Comparison of ENCODE assay signal across 21 cellular contexts in the genomic region with DNA sequence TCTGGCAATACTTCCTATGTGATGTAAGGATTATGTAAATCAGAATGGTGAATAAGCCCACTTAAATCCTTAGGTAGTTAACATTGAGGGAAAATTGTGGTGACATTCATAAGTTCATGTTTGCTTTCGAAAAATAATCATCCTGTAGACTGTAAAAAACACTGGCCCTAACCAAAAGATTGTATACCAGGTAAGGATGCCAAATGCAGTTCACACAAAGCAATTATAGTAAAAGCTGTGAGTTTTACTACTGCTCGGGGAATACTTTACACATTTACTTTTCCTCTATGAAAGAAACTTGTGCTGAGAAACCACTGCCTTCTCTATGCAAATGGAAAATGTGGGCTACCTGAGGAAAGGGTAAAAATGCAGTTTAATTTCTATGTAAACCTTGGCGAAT.
"Had no signal": no experiment of that assay in that cellular context is flagged by ENCODE, and none has a peak within 500 bp of the region (broad histone marks: within the 10 kb centered on the region; RNA-seq: fewer than 3 reads in every experiment).

No MANE protein-coding gene starts in this region.

- H3K36me3 ChIP-seq: colonic mucosa, esophagus squamous epithelium, gastrocnemius medialis, heart right ventricle, left lung, lower lobe of right lung had no signal

- H3K27me3 Mint-ChIP-seq: dendritic cell treated with granulocyte-macrophage colony-stimulating factor and Interleukin-4, amounts not matched to agents 40 ng/mL and 50 ng/mL, for 4 days; effector memory CD8-positive, alpha-beta T cell had no signal

- H3K4me1 ChIP-seq: colonic mucosa, esophagus squamous epithelium, gastrocnemius medialis, heart right ventricle, left lung, lower lobe of right lung had no signal

- DNase-seq: colonic mucosa; cortex of kidney; effector CD8-positive, alpha-beta T cell; effector memory CD8-positive, alpha-beta T cell; endodermal cell; erythroblast; esophagus squamous epithelium; foreskin melanocyte; gastrocnemius medialis; glutamatergic neuron; head of caudate nucleus; heart right ventricle; hippocampal formation; left lung; left ventricle myocardium superior; lower lobe of right lung; mucosa of descending colon had no signal

- H3K27me3 ChIP-seq: colonic mucosa, esophagus squamous epithelium, gastrocnemius medialis, heart right ventricle, left lung had no signal

- H3K4me3 ChIP-seq: colonic mucosa, esophagus squamous epithelium, gastrocnemius medialis, heart right ventricle, left lung, lower lobe of right lung, mucosa of descending colon had no signal

- H3K27ac Mint-ChIP-seq: dendritic cell treated with granulocyte-macrophage colony-stimulating factor and Interleukin-4, amounts not matched to agents 40 ng/mL and 50 ng/mL, for 4 days; effector memory CD8-positive, alpha-beta T cell; endodermal cell; mesothelial cell of epicardium had no signal

- H3K27ac ChIP-seq: colonic mucosa, epithelial cell of prostate, esophagus squamous epithelium, gastrocnemius medialis, heart right ventricle, left lung, lower lobe of right lung had no signal

- ATAC-seq: effector memory CD8-positive, alpha-beta T cell; esophagus mucosa; gastrocnemius medialis; heart right ventricle; left lung; left ventricle myocardium superior; lower lobe of right lung; mucosa of descending colon had no signal

- H3K4me3 Mint-ChIP-seq: dendritic cell treated with granulocyte-macrophage colony-stimulating factor and Interleukin-4, amounts not matched to agents 40 ng/mL and 50 ng/mL, for 4 days; effector memory CD8-positive, alpha-beta T cell; endodermal cell; mesothelial cell of epicardium had no signal

- H3K9me3 Mint-ChIP-seq: effector memory CD8-positive, alpha-beta T cell had no signal

- H3K9me3 ChIP-seq: colonic mucosa, esophagus squamous epithelium, gastrocnemius medialis, heart right ventricle, left lung, lower lobe of right lung, mucosa of descending colon had no signal
